In genomic region chr7:23299770-23300300, GRCh38 we compare ENCODE assay signal across 8 cellular contexts. TPM values are rescaled to one million over a fixed set of nuclear protein-coding genes. Genes with fewer than 3 reads are reported as not detected.
DNase-seq lines count a peak whose midpoint lies in the region; ATAC-seq and TF ChIP-seq lines count a peak whose summit lies in the region.

No MANE protein-coding gene starts in this region.

- H3K27ac ChIP-seq in CD4-positive, CD25-positive, alpha-beta regulatory T cell (ENCODE audit: insufficient read depth, low read length, poor library complexity, severe bottlenecking) = peak overlapping the region; percentile 81
- peak overlapping the region; percentile 70 to 92 (median 87) for H3K27ac ChIP-seq in stomach

- H3K4me1 ChIP-seq in CD4-positive, CD25-positive, alpha-beta regulatory T cell (ENCODE audit: control insufficient read depth, insufficient read depth, low read length, poor library complexity, severe bottlenecking) = peaks cover 44% of the 10 kb centered on the region
- peaks cover 17 to 52% (median 38%) of the 10 kb centered on the region in 4 donors for H3K4me1 ChIP-seq in stomach

- H3K9me3 Mint-ChIP-seq in CD4-positive, CD25-positive, alpha-beta regulatory T cell = peaks cover 0 to 1% (median 0%) of the 10 kb centered on the region in 7 donors
- H3K9me3 Mint-ChIP-seq in activated T-helper 17 cell treated with anti-CD3 and anti-CD28 coated beads, Interleukin-2, amount 50 U/mL, for 72 hours = peaks cover 4% of the 10 kb centered on the region

- no peak for TF ChIP-seq POLR2A in stomach (IDR thresholded peaks at IDR 0.05)

- no peak for DNase-seq in CD4-positive, CD25-positive, alpha-beta regulatory T cell
- DNase-seq in stomach = no peak
- DNase-seq in activated effector memory CD4-positive, alpha-beta T cell treated with anti-CD3 and anti-CD28 coated beads, Interleukin-2, amount 50 U/mL, for 16 hours = no peak
- DNase-seq in T-helper 9 cell = no peak

- H3K27me3 Mint-ChIP-seq in CD4-positive, CD25-positive, alpha-beta regulatory T cell = peaks cover 10% of the 10 kb centered on the region
- no peaks in the 10 kb centered on the region for H3K27me3 Mint-ChIP-seq in activated T-helper 17 cell treated with anti-CD3 and anti-CD28 coated beads, Interleukin-2, amount 50 U/mL, for 72 hours

- no peaks in the 10 kb centered on the region for H3K9me3 ChIP-seq in CD4-positive, CD25-positive, alpha-beta regulatory T cell (ENCODE audit: control insufficient read depth in 2 of 2, low read length in 2 of 2)
- peaks cover 2% of the 10 kb centered on the region for H3K9me3 ChIP-seq in iPS-18c (ENCODE audit: control insufficient read depth, insufficient read depth, low read length)
- H3K9me3 ChIP-seq in stomach = no peaks in the 10 kb centered on the region

- ATAC-seq in CD4-positive, CD25-positive, alpha-beta regulatory T cell (ENCODE audit: low read depth in 2 of 2) = no peak
- ATAC-seq in HG02610 (IDR thresholded peaks at IDR 0.05; ENCODE audit: unreplicated experiment) (peak; percentile 6), HG02759 (IDR thresholded peaks at IDR 0.05; ENCODE audit: unreplicated experiment) (no peak)
- no peak for ATAC-seq in activated T-helper 17 cell treated with anti-CD3 and anti-CD28 coated beads, Interleukin-2, amount 50 U/mL, for 72 hours (replicated peaks)

- no peaks in the 10 kb centered on the region for H3K27me3 ChIP-seq in CD4-positive, CD25-positive, alpha-beta regulatory T cell (ENCODE audit: control insufficient read depth, insufficient read depth, low read length)
- peaks cover 0 to 5% (median 0%) of the 10 kb centered on the region in 3 donors for H3K27me3 ChIP-seq in stomach

- TF ChIP-seq CTCF in stomach (IDR thresholded peaks at IDR 0.05) = no peak

- 7 to 11% (median 9%) methylated on average over 12 of the region's 12 CpGs for WGBS in stomach, 5 donors

- peaks cover 24 to 58% (median 41%) of the 10 kb centered on the region in 4 donors for H3K4me1 Mint-ChIP-seq in CD4-positive, CD25-positive, alpha-beta regulatory T cell
- H3K4me1 Mint-ChIP-seq in activated T-helper 17 cell treated with anti-CD3 and anti-CD28 coated beads, Interleukin-2, amount 50 U/mL, for 72 hours = peaks cover 39% of the 10 kb centered on the region

- peak overlapping the region; percentile 97 to 99 (median 97) for H3K27ac Mint-ChIP-seq in CD4-positive, CD25-positive, alpha-beta regulatory T cell
- peak overlapping the region; percentile 90 for H3K27ac Mint-ChIP-seq in activated T-helper 17 cell treated with anti-CD3 and anti-CD28 coated beads, Interleukin-2, amount 50 U/mL, for 72 hours

- H3K4me3 Mint-ChIP-seq in CD4-positive, CD25-positive, alpha-beta regulatory T cell = peak overlapping the region; percentile 84 to 97 (median 94)
- peak overlapping the region; percentile 89 for H3K4me3 Mint-ChIP-seq in activated T-helper 17 cell treated with anti-CD3 and anti-CD28 coated beads, Interleukin-2, amount 50 U/mL, for 72 hours

- TF ChIP-seq EP300 in stomach (IDR thresholded peaks at IDR 0.05) = no peak

- intact Hi-C loops in stomach (cut with DNase I; ENCODE audit: low total_unique reads) = no loop called here

- peak overlapping the region; percentile 90 for H3K4me3 ChIP-seq in CD4-positive, CD25-positive, alpha-beta regulatory T cell (ENCODE audit: low read depth, low read length)
- H3K4me3 ChIP-seq in iPS-18c (ENCODE audit: insufficient read depth, low read depth, low read length) = peak overlapping the region; percentile 88
- H3K4me3 ChIP-seq in stomach = peak overlapping the region; percentile 88 to 96 (median 90)

- peaks cover 10% of the 10 kb centered on the region for H3K36me3 ChIP-seq in CD4-positive, CD25-positive, alpha-beta regulatory T cell (ENCODE audit: control insufficient read depth, insufficient read depth, low read length)
- H3K36me3 ChIP-seq in stomach = peaks cover 3 to 27% (median 22%) of the 10 kb centered on the region in 4 donors

- peaks cover 26% of the 10 kb centered on the region for H3K36me3 Mint-ChIP-seq in CD4-positive, CD25-positive, alpha-beta regulatory T cell
- peaks cover 42% of the 10 kb centered on the region for H3K36me3 Mint-ChIP-seq in activated T-helper 17 cell treated with anti-CD3 and anti-CD28 coated beads, Interleukin-2, amount 50 U/mL, for 72 hours (ENCODE audit: low read depth)

RNA-seq across cellular contexts. Expression of gene MALSU1, which starts 0.7 kb away (rescaled TPM):
- total RNA-seq in CD4-positive, CD25-positive, alpha-beta regulatory T cell = 34.3 TPM
- 10 to 100 TPM; 72.6 to 86.2 (median 80.6) TPM for polyA plus RNA-seq in CD4-positive, CD25-positive, alpha-beta regulatory T cell
- total RNA-seq in activated T-helper 17 cell treated with anti-CD3 and anti-CD28 coated beads, Interleukin-2, amount 50 U/mL, for 72 hours = 10 to 100 TPM; 60.2 to 84.3 TPM
- total RNA-seq in stomach = 10 to 100 TPM in 4 of 5 donors, 1 to 10 TPM in 1; 2.9 to 79.9 (median 68.9) TPM
- polyA plus RNA-seq in stomach = 10 to 100 TPM; 32.9 to 49.3 (median 42.8) TPM

RNA-seq across cellular contexts. Expression of gene GPNMB, which starts 53.3 kb away (rescaled TPM):
- total RNA-seq in CD4-positive, CD25-positive, alpha-beta regulatory T cell = not detected
- under 1 TPM in 1 of 4 donors, not detected in 3; 0.66 TPM for polyA plus RNA-seq in CD4-positive, CD25-positive, alpha-beta regulatory T cell
- total RNA-seq in activated T-helper 17 cell treated with anti-CD3 and anti-CD28 coated beads, Interleukin-2, amount 50 U/mL, for 72 hours = 1 to 10 TPM; 1.3 to 3.2 TPM
- total RNA-seq in stomach = 10 to 100 TPM; 11.7 to 32.7 (median 26.1) TPM
- 10 to 100 TPM in 1 of 3 donors, 1 to 10 TPM in 2; 6.1 to 27.8 (median 9.4) TPM for polyA plus RNA-seq in stomach
